17 cellular contexts compared by ENCODE assay signal in genomic region chr7:105512415-105512814, GRCh38. TPM values are rescaled to one million over a fixed set of nuclear protein-coding genes. Genes with fewer than 3 reads are reported as not detected.
DNase-seq lines count a peak whose midpoint lies in the region; ATAC-seq and TF ChIP-seq lines count a peak whose summit lies in the region.
"Had no signal": no experiment of that assay in that cellular context is flagged by ENCODE, and none has a peak within 500 bp of the region (broad histone marks: within the 10 kb centered on the region; RNA-seq: fewer than 3 reads in every experiment).

No MANE protein-coding gene starts in this region.

- no peak for DNase-seq in activated CD4-positive, alpha-beta T cell treated with anti-CD3 and anti-CD28 coated beads, Interleukin-2, amount 10 ng/mL, durations not matched to agents 7 days and 5 days
- no peak for DNase-seq in activated CD4-positive, alpha-beta T cell treated with anti-CD3 and anti-CD28 coated beads, Interleukin-2, amount 50 U/mL, for 1 hour
- DNase-seq in Caco-2: no peak
- no peak for DNase-seq in activated CD8-positive, alpha-beta T cell treated with anti-CD3 and anti-CD28 coated beads for 36 hours
- DNase-seq in neuronal stem cell (ENCODE audit: low spot score): no peak
- DNase-seq in AML-193 (lab: John Stamatoyannopoulos, UW): no peak
- DNase-seq: ACHN; CD8-positive, alpha-beta memory T cell; GM23248; NCI-H187; NK-92 treated with Interleukin-12 subunit alpha and Interleukin-12 subunit beta, amount 100 ng/mL, for 24 hours; upper lobe of right lung had no signal

- no peak overlapping the region for H2BK15ac ChIP-seq in neuronal stem cell (ENCODE audit: low read length)

- H2BK5ac ChIP-seq in neuronal stem cell (ENCODE audit: low read length): no peak overlapping the region

- H3K9me3 ChIP-seq in Caco-2: no peaks in the 10 kb centered on the region
- H3K9me3 ChIP-seq in neuronal stem cell (replicated peaks in 1 of 2; ENCODE audit: control insufficient read depth in 2 of 2, insufficient read depth in 1 of 2, low read depth in 1 of 2, low read length in 2 of 2): no peaks in the 10 kb centered on the region
- H3K9me3 ChIP-seq: gastroesophageal sphincter, upper lobe of right lung had no signal

- H3K4me3 Mint-ChIP-seq in activated CD4-positive, alpha-beta T cell treated with anti-CD3 and anti-CD28 coated beads, Interleukin-2, amount 10 ng/mL, durations not matched to agents 7 days and 5 days: no peak overlapping the region
- no peak overlapping the region for H3K4me3 Mint-ChIP-seq in Caco-2 (ENCODE audit: unreplicated experiment)
- H3K4me3 Mint-ChIP-seq in activated CD8-positive, alpha-beta T cell treated with anti-CD3 and anti-CD28 coated beads for 36 hours: no peak overlapping the region
- H3K4me3 Mint-ChIP-seq: mesothelial cell of epicardium had no signal

- H3K4ac ChIP-seq in neuronal stem cell (ENCODE audit: low read length): no peak overlapping the region

- peaks cover 23% of the 10 kb centered on the region for H3K4me1 Mint-ChIP-seq in activated CD4-positive, alpha-beta T cell treated with anti-CD3 and anti-CD28 coated beads, Interleukin-2, amount 10 ng/mL, durations not matched to agents 7 days and 5 days
- H3K4me1 Mint-ChIP-seq in Caco-2 (ENCODE audit: low read depth, unreplicated experiment): peaks cover 11% of the 10 kb centered on the region
- peaks cover 26% of the 10 kb centered on the region for H3K4me1 Mint-ChIP-seq in activated CD8-positive, alpha-beta T cell treated with anti-CD3 and anti-CD28 coated beads for 36 hours (ENCODE audit: low read depth)
- H3K4me1 Mint-ChIP-seq: mesothelial cell of epicardium had no signal

- no peak overlapping the region for H2BK12ac ChIP-seq in neuronal stem cell (ENCODE audit: low read length)

- H3K4me1 ChIP-seq in Caco-2 (0 out of 2 replicates have a peak, but pooled peaks cover 4% of the 10 kb centered on the region), neuronal stem cell (ENCODE audit: control insufficient read depth in 2 of 2, insufficient read depth in 1 of 2, low read depth in 1 of 2, low read length in 2 of 2) (no peaks in the 10 kb centered on the region)
- H3K4me1 ChIP-seq: gastroesophageal sphincter, upper lobe of right lung had no signal

- H4K8ac ChIP-seq in neuronal stem cell (ENCODE audit: low read depth, low read length): no peak overlapping the region

- H3K4me3 ChIP-seq in Caco-2 (ENCODE audit: low read depth, low read length) (no peak overlapping the region), neuronal stem cell (ENCODE audit: low read length in 2 of 2) (no peak overlapping the region)
- H3K4me3 ChIP-seq: gastroesophageal sphincter, GM23248, upper lobe of right lung had no signal

- H2AFZ ChIP-seq in neuronal stem cell (ENCODE audit: low read length): no peak overlapping the region
- H2AFZ ChIP-seq: GM23248 had no signal

- H3K27me3 ChIP-seq in Caco-2 (replicated peaks; ENCODE audit: control insufficient read depth, insufficient read depth, low read length) (no peaks in the 10 kb centered on the region), neuronal stem cell (ENCODE audit: control insufficient read depth in 3 of 3, insufficient read depth in 3 of 3, low read depth in 1 of 3, low read length in 3 of 3) (no peaks in the 10 kb centered on the region)
- H3K27me3 ChIP-seq: gastroesophageal sphincter, upper lobe of right lung had no signal

- H2BK120ac ChIP-seq in neuronal stem cell (ENCODE audit: low read depth, low read length): no peak overlapping the region

- peaks cover 9% of the 10 kb centered on the region for H3K36me3 Mint-ChIP-seq in activated CD4-positive, alpha-beta T cell treated with anti-CD3 and anti-CD28 coated beads, Interleukin-2, amount 10 ng/mL, durations not matched to agents 7 days and 5 days (ENCODE audit: low read depth)
- peaks cover 66% of the 10 kb centered on the region for H3K36me3 Mint-ChIP-seq in Caco-2 (ENCODE audit: insufficient read depth, unreplicated experiment)
- peaks cover 37% of the 10 kb centered on the region for H3K36me3 Mint-ChIP-seq in activated CD8-positive, alpha-beta T cell treated with anti-CD3 and anti-CD28 coated beads for 36 hours (ENCODE audit: low read depth)

- H4K91ac ChIP-seq in neuronal stem cell (ENCODE audit: low read depth, low read length, poor library complexity): no peak overlapping the region

- CTCF ChIA-PET in activated CD4-positive, alpha-beta T cell treated with anti-CD3 and anti-CD28 coated beads, Interleukin-2, amount 10 ng/mL, durations not matched to agents 7 days and 5 days (lab: Charles Lee): interaction anchor here (0.8 to 1.4 kb wide), 2 partner anchors 13 to 19 kb away, joined by 3 to 7 read pairs; partner anchors contain the start of gene RINT1
- CTCF ChIA-PET in Caco-2 (lab: Charles Lee): no interaction called here
- CTCF ChIA-PET in activated CD8-positive, alpha-beta T cell treated with anti-CD3 and anti-CD28 coated beads for 36 hours (lab: Charles Lee): no interaction called here

- H3K4me2 ChIP-seq in neuronal stem cell (ENCODE audit: insufficient read depth, low read length, poor library complexity, severe bottlenecking): no peak overlapping the region

- no peak overlapping the region for H3K9ac ChIP-seq in neuronal stem cell (ENCODE audit: low read depth, low read length, poor library complexity)
- H3K9ac ChIP-seq: GM23248 had no signal

- no peaks in the 10 kb centered on the region for H3K27me3 Mint-ChIP-seq in activated CD4-positive, alpha-beta T cell treated with anti-CD3 and anti-CD28 coated beads, Interleukin-2, amount 10 ng/mL, durations not matched to agents 7 days and 5 days
- H3K27me3 Mint-ChIP-seq in Caco-2 (ENCODE audit: insufficient read depth, unreplicated experiment): no peaks in the 10 kb centered on the region
- no peaks in the 10 kb centered on the region for H3K27me3 Mint-ChIP-seq in activated CD8-positive, alpha-beta T cell treated with anti-CD3 and anti-CD28 coated beads for 36 hours
- H3K27me3 Mint-ChIP-seq: CD8-positive, alpha-beta memory T cell had no signal

- intact Hi-C loops in Caco-2 (cut with micrococcal nuclease; ENCODE audit: unreplicated experiment): no loop called here
- intact Hi-C loops in activated CD8-positive, alpha-beta T cell treated with anti-CD3 and anti-CD28 coated beads for 36 hours (cut with micrococcal nuclease): no loop called here

- H3K23ac ChIP-seq in neuronal stem cell (ENCODE audit: low read depth, low read length, poor library complexity): no peak overlapping the region

- H3K36me3 ChIP-seq in Caco-2 (ENCODE audit: control insufficient read depth, insufficient read depth, low read length): no peaks in the 10 kb centered on the region
- peaks cover 8 to 51% of the 10 kb centered on the region in 2 donors for H3K36me3 ChIP-seq in neuronal stem cell (replicated peaks in 1 of 2; ENCODE audit: control insufficient read depth in 2 of 2, insufficient read depth in 2 of 2, low read length in 2 of 2)

- no peak for ATAC-seq in activated CD8-positive, alpha-beta T cell treated with anti-CD3 and anti-CD28 coated beads for 36 hours
- ATAC-seq in HG03565 (IDR thresholded peaks at IDR 0.05; ENCODE audit: unreplicated experiment): no peak
- ATAC-seq in GM18867 (IDR thresholded peaks at IDR 0.05; ENCODE audit: unreplicated experiment): no peak
- ATAC-seq: esophagus mucosa, gastroesophageal sphincter, upper lobe of right lung had no signal

- POLR2A ChIA-PET in activated CD4-positive, alpha-beta T cell treated with anti-CD3 and anti-CD28 coated beads, Interleukin-2, amount 10 ng/mL, durations not matched to agents 7 days and 5 days (lab: Charles Lee): no interaction called here
- POLR2A ChIA-PET in Caco-2 (lab: Charles Lee): no interaction called here
- POLR2A ChIA-PET in activated CD8-positive, alpha-beta T cell treated with anti-CD3 and anti-CD28 coated beads for 36 hours (lab: Charles Lee): interaction anchor here (1.8 kb wide), 1 partner anchor 11 kb away, joined by 6 read pairs; no protein-coding TSS in a partner anchor

- BruUV-seq in Caco-2 (replicated peaks; lab: Mats Ljungman, UMichigan): no TSS peak

- H3K14ac ChIP-seq in neuronal stem cell (ENCODE audit: low read length): peak overlapping the region; percentile 47

- H3K18ac ChIP-seq in neuronal stem cell (ENCODE audit: low read length): no peak overlapping the region

- H3K27ac Mint-ChIP-seq in activated CD4-positive, alpha-beta T cell treated with anti-CD3 and anti-CD28 coated beads, Interleukin-2, amount 10 ng/mL, durations not matched to agents 7 days and 5 days: peak overlapping the region; percentile 64
- H3K27ac Mint-ChIP-seq in Caco-2 (ENCODE audit: unreplicated experiment): peak overlapping the region; percentile 21
- H3K27ac Mint-ChIP-seq in activated CD8-positive, alpha-beta T cell treated with anti-CD3 and anti-CD28 coated beads for 36 hours: peak overlapping the region; percentile 65
- H3K27ac Mint-ChIP-seq: mesothelial cell of epicardium had no signal

- TF ChIP-seq CTCF in Caco-2 (IDR thresholded peaks at IDR 0.05; ENCODE audit: insufficient read depth in 1 of 2, low read depth in 1 of 2, low read length in 1 of 2, severe bottlenecking in 1 of 2, unreplicated experiment in 1 of 2): no peak
- no peak for TF ChIP-seq CTCF in activated CD8-positive, alpha-beta T cell treated with anti-CD3 and anti-CD28 coated beads for 36 hours (IDR thresholded peaks at IDR 0.05)

- no peaks in the 10 kb centered on the region for H3K9me3 Mint-ChIP-seq in activated CD4-positive, alpha-beta T cell treated with anti-CD3 and anti-CD28 coated beads, Interleukin-2, amount 10 ng/mL, durations not matched to agents 7 days and 5 days
- H3K9me3 Mint-ChIP-seq in Caco-2 (ENCODE audit: unreplicated experiment): no peaks in the 10 kb centered on the region
- H3K9me3 Mint-ChIP-seq in activated CD8-positive, alpha-beta T cell treated with anti-CD3 and anti-CD28 coated beads for 36 hours: no peaks in the 10 kb centered on the region
- H3K9me3 Mint-ChIP-seq: CD8-positive, alpha-beta memory T cell; mesothelial cell of epicardium had no signal

- WGBS in neuronal stem cell (ENCODE audit: extremely low coverage in 2 of 2, insufficient read length in 2 of 2, insufficient replicate concordance in 1 of 2), 2 donors: no CpG with 5 or more reads among the region's 4 CpGs

- H3K79me1 ChIP-seq in neuronal stem cell (ENCODE audit: low read depth, low read length): peaks cover 6% of the 10 kb centered on the region

- H3K27ac ChIP-seq in neuronal stem cell (replicated peaks; ENCODE audit: low read length): no peak overlapping the region
- H3K27ac ChIP-seq: gastroesophageal sphincter, GM23248, upper lobe of right lung had no signal

- no peak overlapping the region for H2AK5ac ChIP-seq in neuronal stem cell (ENCODE audit: low read depth, low read length)

RNA-seq across cellular contexts. Expression of gene PUS7, which starts 9.7 kb away (rescaled TPM):
- total RNA-seq in activated CD4-positive, alpha-beta T cell treated with anti-CD3 and anti-CD28 coated beads, Interleukin-2, amount 10 ng/mL, durations not matched to agents 7 days and 5 days: 10 to 100 TPM in 1 of 2 experiments, 1 to 10 TPM in 1; 9.9 to 11.4 TPM
- total RNA-seq in Caco-2 (2022): 36.3 TPM in 2 replicates
- total RNA-seq in activated CD8-positive, alpha-beta T cell treated with anti-CD3 and anti-CD28 coated beads for 36 hours: 10 to 100 TPM; 31.5 to 36.5 TPM
- 13.8 TPM for polyA plus RNA-seq in neuronal stem cell (2013, experiment 1 of 2)
- 13.2 TPM for polyA plus RNA-seq in neuronal stem cell (2013, experiment 2 of 2)

RNA-seq across cellular contexts. Expression of gene RINT1, which starts 19.6 kb away (rescaled TPM):
- 10 to 100 TPM; 20.2 to 22.0 TPM for total RNA-seq in activated CD4-positive, alpha-beta T cell treated with anti-CD3 and anti-CD28 coated beads, Interleukin-2, amount 10 ng/mL, durations not matched to agents 7 days and 5 days
- 23.9 and 28.0 TPM in 2 replicates for total RNA-seq in Caco-2 (2022)
- 10 to 100 TPM; 21.7 to 22.5 TPM for total RNA-seq in activated CD8-positive, alpha-beta T cell treated with anti-CD3 and anti-CD28 coated beads for 36 hours
- 11.5 TPM for polyA plus RNA-seq in neuronal stem cell (2013, experiment 1 of 2)
- 11.3 TPM for polyA plus RNA-seq in neuronal stem cell (2013, experiment 2 of 2)
